ENCODE assay signal across 24 cellular contexts in the genomic region with DNA sequence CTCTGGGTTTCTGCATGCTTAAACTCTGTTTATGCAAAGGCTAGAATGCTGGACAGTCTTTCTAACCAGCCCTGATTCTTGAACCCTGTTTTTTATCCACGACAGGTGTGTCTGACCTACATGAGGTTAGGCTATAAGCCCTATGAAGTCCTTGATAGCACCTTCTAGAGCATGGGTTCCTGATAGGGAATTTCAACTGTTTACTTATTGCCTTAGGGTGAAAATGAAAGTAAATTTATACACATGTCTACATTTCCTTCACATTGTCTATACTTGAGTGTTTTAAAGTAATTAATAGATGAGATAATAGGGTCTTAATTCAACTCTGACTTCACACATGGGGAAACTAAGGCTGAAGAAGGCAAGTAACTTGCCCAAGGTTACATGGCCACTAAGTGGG. TPM values are rescaled to one million over a fixed set of nuclear protein-coding genes. Genes with fewer than 3 reads are reported as not detected.
"Had no signal": no experiment of that assay in that cellular context is flagged by ENCODE, and none has a peak within 500 bp of the region (broad histone marks: within the 10 kb centered on the region; RNA-seq: fewer than 3 reads in every experiment).

No MANE protein-coding gene starts in this region.

- H3K27me3 ChIP-seq: MG63 had no signal

- ATAC-seq: K562, Panc1 had no signal

- H3K36me3 ChIP-seq: MG63 had no signal

- H3K9me2 ChIP-seq: SK-N-SH had no signal

- DNase-seq: Kasumi-1, MG63, NCI-H1092 treated with DMSO at 0.1 percent for 48 hours, NCI-H1436, NCI-H187, NCI-H2029, NCI-H2081 treated with DMSO at 0.1 percent for 48 hours, NCI-H2171, NCI-H226, NCI-H446, NCI-H510A, NCI-H524 treated with DMSO at 0.1 percent for 48 hours, NCI-H69, NCI-H774, SHP77, SK-N-SH, SW 1271 had no signal

- H3K9me3 ChIP-seq: MG63, SK-N-SH had no signal

- H3K27ac ChIP-seq: HL-60, KMS-11, RWPE1 had no signal

- H3K4me3 ChIP-seq: K562, MG63 had no signal

- FAIRE-seq: HTR-8/SVneo, K562 had no signal

- H3K4me2 ChIP-seq: KMS-11, SK-N-SH had no signal

- H3K9ac ChIP-seq: KMS-11, SK-N-SH had no signal

RNA-seq across cellular contexts. Expression of gene ADRA2A, which starts 35.5 kb away (rescaled TPM):
- total RNA-seq: K562 had no signal
- polyA plus RNA-seq: IgD-negative memory B cell, K562 had no signal
